21 cellular contexts compared by ENCODE assay signal in the genomic region with DNA sequence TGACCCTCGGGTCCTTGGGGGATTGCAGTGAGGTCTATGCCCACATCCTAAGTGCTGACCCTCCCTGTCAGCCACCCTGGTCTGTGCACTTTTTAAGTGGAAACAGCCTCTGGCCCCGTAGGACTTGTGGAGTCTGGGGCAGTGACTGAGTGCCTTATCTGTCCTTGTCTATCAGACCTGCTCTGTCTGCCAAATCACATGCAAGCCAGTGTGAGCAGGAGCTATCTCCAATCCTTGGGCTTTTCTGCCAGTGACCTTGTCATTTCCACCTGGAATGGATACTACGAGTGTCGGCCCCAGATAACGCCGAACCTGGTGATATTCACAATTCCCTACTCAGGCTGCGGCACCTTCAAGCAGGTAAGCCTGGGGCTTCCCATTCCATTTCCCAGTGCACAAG.
A peak's percentile ranks its signal among the peaks of the same experiment; 100 is the strongest.
DNase-seq lines count a peak whose midpoint lies in the region; ATAC-seq, FAIRE-seq and TF ChIP-seq lines count a peak whose summit lies in the region.
"Had no signal": no experiment of that assay in that cellular context is flagged by ENCODE, and none has a peak within 500 bp of the region (broad histone marks: within the 10 kb centered on the region; RNA-seq: fewer than 3 reads in every experiment).

No MANE protein-coding gene starts in this region.

- H3K4me3 ChIP-seq in SK-N-SH (ENCODE audit: low read depth in 2 of 2, low read length in 1 of 2): no peak overlapping the region
- H3K4me3 ChIP-seq in pancreas: no peak overlapping the region
- no peak overlapping the region for H3K4me3 ChIP-seq in testis
- H3K4me3 ChIP-seq: K562 had no signal

- 28% methylated on average over 6 of the region's 7 CpGs for WGBS in SK-N-SH (ENCODE audit: low lambda C conversion rate)
- WGBS in pancreas, 2 donors: 20 to 27% methylated on average over 7 of the region's 7 CpGs
- 46 to 57% methylated on average over 6 to 7 of the region's 7 CpGs for WGBS in testis, 2 donors

- H3K4me1 ChIP-seq in SK-N-SH (ENCODE audit: control insufficient read depth in 1 of 2, insufficient read depth in 2 of 2, low read depth in 1 of 2, low read length in 1 of 2): peaks cover 0 to 32% of the 10 kb centered on the region in 2 experiments; a peak in 2 of 4 replicates
- peaks cover 6 to 15% (median 14%) of the 10 kb centered on the region in 3 donors for H3K4me1 ChIP-seq in pancreas
- no peaks in the 10 kb centered on the region for H3K4me1 ChIP-seq in testis

- no peak for ATAC-seq in SK-N-SH treated with all-trans-retinoic acid at 6 μM for 48 hours
- peak; percentile 70 to 79 for ATAC-seq in left cardiac atrium
- ATAC-seq in pancreas: peak; percentile 88 to 96 (median 91)
- ATAC-seq in activated T-helper 17 cell treated with anti-CD3 and anti-CD28 coated beads, Interleukin-2, amount 50 U/mL, for 72 hours (replicated peaks): no peak
- ATAC-seq in HG03196 (IDR thresholded peaks at IDR 0.05; ENCODE audit: unreplicated experiment): no peak
- ATAC-seq: K562, PC-3 had no signal

- no peak overlapping the region for H2AFZ ChIP-seq in SK-N-SH (ENCODE audit: low read depth)

- no peak for TF ChIP-seq POLR2A in testis (IDR thresholded peaks at IDR 0.05)

- no peaks in the 10 kb centered on the region for H3K36me3 Mint-ChIP-seq in activated T-helper 17 cell treated with anti-CD3 and anti-CD28 coated beads, Interleukin-2, amount 50 U/mL, for 72 hours (ENCODE audit: low read depth)
- H3K36me3 Mint-ChIP-seq: CD4-positive, CD25-positive, alpha-beta regulatory T cell had no signal

- TF ChIP-seq EP300 in SK-N-SH (IDR thresholded peaks at IDR 0.05; ENCODE audit: borderline replicate concordance in 1 of 2, low read depth in 1 of 2, low read length in 1 of 2): peak in 1 of 2 experiments; percentile 59; a peak in 1 of 4 replicates

- H4K20me1 ChIP-seq in SK-N-SH (ENCODE audit: insufficient read depth): no peaks in the 10 kb centered on the region

- H3K27ac Mint-ChIP-seq in activated T-helper 17 cell treated with anti-CD3 and anti-CD28 coated beads, Interleukin-2, amount 50 U/mL, for 72 hours: no peak overlapping the region
- H3K27ac Mint-ChIP-seq: B cell; CD4-positive, CD25-positive, alpha-beta regulatory T cell; HFFc6 had no signal

- no peak for TF ChIP-seq RAD21 in SK-N-SH (IDR thresholded peaks at IDR 0.05; ENCODE audit: low read length)

- H3K9me3 ChIP-seq in SK-N-SH (no peaks in the 10 kb centered on the region), pancreas (no peaks in the 10 kb centered on the region), testis (no peaks in the 10 kb centered on the region)

- H3K79me2 ChIP-seq in SK-N-SH (ENCODE audit: insufficient read depth): no peaks in the 10 kb centered on the region

- no peak overlapping the region for H3K4me3 Mint-ChIP-seq in activated T-helper 17 cell treated with anti-CD3 and anti-CD28 coated beads, Interleukin-2, amount 50 U/mL, for 72 hours
- H3K4me3 Mint-ChIP-seq: B cell; CD4-positive, CD25-positive, alpha-beta regulatory T cell; HFFc6 had no signal

- POLR2A ChIA-PET in SK-N-SH (lab: Yijun Ruan, JAX): no interaction called here

- peak; percentile 65 for DNase-seq in SK-N-SH
- DNase-seq in left cardiac atrium: no peak
- peak in 4 of 6 donors; percentile 59 to 91 (median 72) for DNase-seq in pancreas
- DNase-seq in testis: peak; percentile 31
- DNase-seq in glomerular visceral epithelial cell (ENCODE audit: extremely low spot score): no peak
- DNase-seq: CD4-positive, CD25-positive, alpha-beta regulatory T cell; DMS153; GDM1; H7; HFFc6; NCI-H1105; NCI-H2107; NCI-H510A; NCI-H774; PC-3 had no signal

- no peaks in the 10 kb centered on the region for H3F3A ChIP-seq in SK-N-SH (replicated peaks; ENCODE audit: insufficient read depth)

- no peak overlapping the region for H3K4me2 ChIP-seq in SK-N-SH

- peaks cover 14% of the 10 kb centered on the region for H3K27me3 Mint-ChIP-seq in activated T-helper 17 cell treated with anti-CD3 and anti-CD28 coated beads, Interleukin-2, amount 50 U/mL, for 72 hours
- H3K27me3 Mint-ChIP-seq: B cell; CD4-positive, CD25-positive, alpha-beta regulatory T cell had no signal

- no peaks in the 10 kb centered on the region for H3K9me2 ChIP-seq in SK-N-SH

- H3K9ac ChIP-seq in SK-N-SH: no peak overlapping the region

- intact Hi-C loops in left cardiac atrium (cut with DNase I): no loop called here
- intact Hi-C loops in pancreas (cut with DNase I): no loop called here
- intact Hi-C loops in testis (cut with DNase I; ENCODE audit: low total_unique reads): no loop called here

- TF ChIP-seq CTCF in SK-N-SH (IDR thresholded peaks at IDR 0.05) (no peak), pancreas (IDR thresholded peaks at IDR 0.05) (no peak), testis (IDR thresholded peaks at IDR 0.05) (no peak)

- H3K27me3 ChIP-seq in SK-N-SH (ENCODE audit: insufficient read depth): no peaks in the 10 kb centered on the region
- no peaks in the 10 kb centered on the region for H3K27me3 ChIP-seq in pancreas
- H3K27me3 ChIP-seq in testis: no peaks in the 10 kb centered on the region

- H3K9me3 Mint-ChIP-seq in activated T-helper 17 cell treated with anti-CD3 and anti-CD28 coated beads, Interleukin-2, amount 50 U/mL, for 72 hours: no peaks in the 10 kb centered on the region

- FAIRE-seq in pancreas (lab: Jason Lieb, UNC): no peak
- FAIRE-seq: K562 had no signal

- H3K36me3 ChIP-seq in SK-N-SH (replicated peaks in 1 of 2; ENCODE audit: control insufficient read depth in 1 of 2, insufficient read depth in 2 of 2, low read length in 1 of 2) (no peaks in the 10 kb centered on the region), pancreas (no peaks in the 10 kb centered on the region), testis (ENCODE audit: low read depth, missing control alignments) (no peaks in the 10 kb centered on the region)

- H3K27ac ChIP-seq in SK-N-SH (ENCODE audit: low read depth in 2 of 2, low read length in 1 of 2): peak overlapping the region in 1 of 2 experiments; percentile 94; a peak in 2 of 4 replicates
- peak overlapping the region in 3 of 4 donors; percentile 36 to 64 (median 38) for H3K27ac ChIP-seq in pancreas
- H3K27ac ChIP-seq in testis: no peak overlapping the region
- H3K27ac ChIP-seq: RWPE1 had no signal

- CTCF ChIA-PET in SK-N-SH (lab: Yijun Ruan, JAX): interaction anchor here (1.1 to 1.3 kb wide), 2 partner anchors 12 to 71 kb away, joined by 4 to 5 read pairs; no protein-coding TSS in a partner anchor

- H3K4me1 Mint-ChIP-seq in activated T-helper 17 cell treated with anti-CD3 and anti-CD28 coated beads, Interleukin-2, amount 50 U/mL, for 72 hours: no peaks in the 10 kb centered on the region
- H3K4me1 Mint-ChIP-seq: B cell; CD4-positive, CD25-positive, alpha-beta regulatory T cell had no signal

TF ChIP-seq in SK-N-SH, 30 proteins besides CTCF, POLR2A, EP300 and RAD21:
- peak; percentile 81 for TF ChIP-seq GATA2 (CRISPR knock-in tag; IDR thresholded peaks at IDR 0.05)
- TF ChIP-seq, protein P1, sequence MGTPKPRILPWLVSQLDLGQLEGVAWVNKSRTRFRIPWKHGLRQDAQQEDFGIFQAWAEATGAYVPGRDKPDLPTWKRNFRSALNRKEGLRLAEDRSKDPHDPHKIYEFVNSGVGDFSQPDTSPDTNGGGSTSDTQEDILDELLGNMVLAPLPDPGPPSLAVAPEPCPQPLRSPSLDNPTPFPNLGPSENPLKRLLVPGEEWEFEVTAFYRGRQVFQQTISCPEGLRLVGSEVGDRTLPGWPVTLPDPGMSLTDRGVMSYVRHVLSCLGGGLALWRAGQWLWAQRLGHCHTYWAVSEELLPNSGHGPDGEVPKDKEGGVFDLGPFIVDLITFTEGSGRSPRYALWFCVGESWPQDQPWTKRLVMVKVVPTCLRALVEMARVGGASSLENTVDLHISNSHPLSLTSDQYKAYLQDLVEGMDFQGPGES (IDR thresholded peaks at IDR 0.05; ENCODE audit: low read depth, low read length): no peak
- peak; percentile 34; the same call in 1 of the 2 replicates for TF ChIP-seq MXI1 (IDR thresholded peaks at IDR 0.05; ENCODE audit: low read depth, low read length)

TF ChIP-seq in SK-N-SH treated with all-trans-retinoic acid at 6 μM for 48 hours, 23 proteins besides CTCF, POLR2A, EP300 and RAD21:
- TF ChIP-seq, protein P2, sequence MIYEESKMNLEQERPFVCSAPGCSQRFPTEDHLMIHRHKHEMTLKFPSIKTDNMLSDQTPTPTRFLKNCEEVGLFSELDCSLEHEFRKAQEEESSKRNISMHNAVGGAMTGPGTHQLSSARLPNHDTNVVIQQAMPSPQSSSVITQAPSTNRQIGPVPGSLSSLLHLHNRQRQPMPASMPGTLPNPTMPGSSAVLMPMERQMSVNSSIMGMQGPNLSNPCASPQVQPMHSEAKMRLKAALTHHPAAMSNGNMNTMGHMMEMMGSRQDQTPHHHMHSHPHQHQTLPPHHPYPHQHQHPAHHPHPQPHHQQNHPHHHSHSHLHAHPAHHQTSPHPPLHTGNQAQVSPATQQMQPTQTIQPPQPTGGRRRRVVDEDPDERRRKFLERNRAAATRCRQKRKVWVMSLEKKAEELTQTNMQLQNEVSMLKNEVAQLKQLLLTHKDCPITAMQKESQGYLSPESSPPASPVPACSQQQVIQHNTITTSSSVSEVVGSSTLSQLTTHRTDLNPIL (CRISPR knock-in tag; IDR thresholded peaks at IDR 0.05; ENCODE audit: low read depth): no peak
- no peak for TF ChIP-seq GLIS3 (CRISPR knock-in tag; IDR thresholded peaks at IDR 0.05)

Comparison
In these comparisons a context has a peak if more than half of its experiments do, and no peak if none do; other contexts are left out.
1. DNase-seq: peak in SK-N-SH (single experiment), pancreas (4 of 6) and testis (single experiment); none in left cardiac atrium (single experiment) and glomerular visceral epithelial cell (single experiment).
2. H3K27ac ChIP-seq: peak in pancreas (3 of 4); none in testis (0 of 2).
3. ATAC-seq: peak in left cardiac atrium (2 of 2) and pancreas (4 of 4); none in SK-N-SH treated with all-trans-retinoic acid at 6 μM for 48 hours (single experiment), activated T-helper 17 cell treated with anti-CD3 and anti-CD28 coated beads, Interleukin-2, amount 50 U/mL, for 72 hours (single experiment) and HG03196 (single experiment).